ENCODE assay signal across 1 cellular context in the genomic region with DNA sequence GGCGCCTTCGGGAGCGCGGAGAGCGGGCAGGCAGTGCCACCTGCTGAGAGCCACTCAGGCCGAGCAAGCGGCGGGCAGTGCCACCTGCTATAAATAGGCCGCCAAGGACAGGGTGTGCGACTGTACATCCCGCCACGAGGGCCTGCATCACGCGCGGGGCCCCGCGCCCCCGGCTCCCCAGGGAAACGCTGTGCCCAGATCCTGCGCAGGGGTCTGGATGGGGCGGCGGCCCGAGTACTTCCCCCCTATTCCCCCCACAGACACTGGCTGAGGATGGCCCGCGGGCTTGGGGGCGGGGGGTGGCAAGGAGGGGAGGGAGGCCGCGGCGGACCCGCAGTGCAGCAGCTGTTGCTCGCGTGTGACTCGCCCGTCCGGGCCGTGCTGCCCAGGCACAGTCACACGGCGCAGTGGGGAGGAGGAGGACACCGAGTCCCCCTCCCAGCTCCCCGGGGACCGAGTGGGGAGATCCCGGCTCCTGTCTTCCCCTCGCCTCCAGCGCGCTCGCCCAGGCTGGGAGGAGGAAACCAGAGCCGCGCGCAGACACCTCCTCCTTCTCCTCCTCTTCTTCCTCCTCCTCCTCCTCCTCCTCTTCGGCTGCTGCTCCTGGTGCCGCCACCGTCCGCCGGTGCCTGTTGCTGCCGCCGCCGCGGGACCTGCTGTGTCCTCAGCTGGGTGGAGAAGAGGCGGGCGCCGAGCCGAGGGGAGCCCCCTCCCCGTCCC.
TF ChIP-seq lines count a peak whose summit lies in the region.

A gene with protein sequence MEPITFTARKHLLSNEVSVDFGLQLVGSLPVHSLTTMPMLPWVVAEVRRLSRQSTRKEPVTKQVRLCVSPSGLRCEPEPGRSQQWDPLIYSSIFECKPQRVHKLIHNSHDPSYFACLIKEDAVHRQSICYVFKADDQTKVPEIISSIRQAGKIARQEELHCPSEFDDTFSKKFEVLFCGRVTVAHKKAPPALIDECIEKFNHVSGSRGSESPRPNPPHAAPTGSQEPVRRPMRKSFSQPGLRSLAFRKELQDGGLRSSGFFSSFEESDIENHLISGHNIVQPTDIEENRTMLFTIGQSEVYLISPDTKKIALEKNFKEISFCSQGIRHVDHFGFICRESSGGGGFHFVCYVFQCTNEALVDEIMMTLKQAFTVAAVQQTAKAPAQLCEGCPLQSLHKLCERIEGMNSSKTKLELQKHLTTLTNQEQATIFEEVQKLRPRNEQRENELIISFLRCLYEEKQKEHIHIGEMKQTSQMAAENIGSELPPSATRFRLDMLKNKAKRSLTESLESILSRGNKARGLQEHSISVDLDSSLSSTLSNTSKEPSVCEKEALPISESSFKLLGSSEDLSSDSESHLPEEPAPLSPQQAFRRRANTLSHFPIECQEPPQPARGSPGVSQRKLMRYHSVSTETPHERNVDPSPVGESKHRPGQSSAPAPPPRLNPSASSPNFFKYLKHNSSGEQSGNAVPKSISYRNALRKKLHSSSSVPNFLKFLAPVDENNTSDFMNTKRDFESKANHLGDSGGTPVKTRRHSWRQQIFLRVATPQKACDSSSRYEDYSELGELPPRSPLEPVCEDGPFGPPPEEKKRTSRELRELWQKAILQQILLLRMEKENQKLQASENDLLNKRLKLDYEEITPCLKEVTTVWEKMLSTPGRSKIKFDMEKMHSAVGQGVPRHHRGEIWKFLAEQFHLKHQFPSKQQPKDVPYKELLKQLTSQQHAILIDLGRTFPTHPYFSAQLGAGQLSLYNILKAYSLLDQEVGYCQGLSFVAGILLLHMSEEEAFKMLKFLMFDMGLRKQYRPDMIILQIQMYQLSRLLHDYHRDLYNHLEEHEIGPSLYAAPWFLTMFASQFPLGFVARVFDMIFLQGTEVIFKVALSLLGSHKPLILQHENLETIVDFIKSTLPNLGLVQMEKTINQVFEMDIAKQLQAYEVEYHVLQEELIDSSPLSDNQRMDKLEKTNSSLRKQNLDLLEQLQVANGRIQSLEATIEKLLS (N-terminal part only) (plus strand): TSS at position 584 of the 720 bp plus-strand sequence. CDS start 11,012 bp downstream, outside the sequence.

TF ChIP-seq in HepG2, 621 proteins besides CTCF, POLR2A, EP300 and RAD21:
- no peak for TF ChIP-seq SP2 (CRISPR knock-in tag; IDR thresholded peaks at IDR 0.05)
- no peak for TF ChIP-seq ZNF883 (CRISPR knock-in tag; IDR thresholded peaks at IDR 0.05; ENCODE audit: not compliant biosample characterization)
- TF ChIP-seq ZNF224 (CRISPR knock-in tag; IDR thresholded peaks at IDR 0.05): no peak
- TF ChIP-seq, protein P1, sequence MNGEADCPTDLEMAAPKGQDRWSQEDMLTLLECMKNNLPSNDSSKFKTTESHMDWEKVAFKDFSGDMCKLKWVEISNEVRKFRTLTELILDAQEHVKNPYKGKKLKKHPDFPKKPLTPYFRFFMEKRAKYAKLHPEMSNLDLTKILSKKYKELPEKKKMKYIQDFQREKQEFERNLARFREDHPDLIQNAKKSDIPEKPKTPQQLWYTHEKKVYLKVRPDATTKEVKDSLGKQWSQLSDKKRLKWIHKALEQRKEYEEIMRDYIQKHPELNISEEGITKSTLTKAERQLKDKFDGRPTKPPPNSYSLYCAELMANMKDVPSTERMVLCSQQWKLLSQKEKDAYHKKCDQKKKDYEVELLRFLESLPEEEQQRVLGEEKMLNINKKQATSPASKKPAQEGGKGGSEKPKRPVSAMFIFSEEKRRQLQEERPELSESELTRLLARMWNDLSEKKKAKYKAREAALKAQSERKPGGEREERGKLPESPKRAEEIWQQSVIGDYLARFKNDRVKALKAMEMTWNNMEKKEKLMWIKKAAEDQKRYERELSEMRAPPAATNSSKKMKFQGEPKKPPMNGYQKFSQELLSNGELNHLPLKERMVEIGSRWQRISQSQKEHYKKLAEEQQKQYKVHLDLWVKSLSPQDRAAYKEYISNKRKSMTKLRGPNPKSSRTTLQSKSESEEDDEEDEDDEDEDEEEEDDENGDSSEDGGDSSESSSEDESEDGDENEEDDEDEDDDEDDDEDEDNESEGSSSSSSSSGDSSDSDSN (CRISPR knock-in tag; IDR thresholded peaks at IDR 0.05): 0 out of 2 replicates have a peak, but pooled peaks have one; percentile 24
- no peak for TF ChIP-seq ZNF232 (CRISPR knock-in tag; IDR thresholded peaks at IDR 0.05; ENCODE audit: borderline replicate concordance)
- TF ChIP-seq, protein P2, sequence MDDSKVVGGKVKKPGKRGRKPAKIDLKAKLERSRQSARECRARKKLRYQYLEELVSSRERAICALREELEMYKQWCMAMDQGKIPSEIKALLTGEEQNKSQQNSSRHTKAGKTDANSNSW (CRISPR knock-in tag; IDR thresholded peaks at IDR 0.05; ENCODE audit: borderline replicate concordance): no peak
- TF ChIP-seq, protein P3, sequence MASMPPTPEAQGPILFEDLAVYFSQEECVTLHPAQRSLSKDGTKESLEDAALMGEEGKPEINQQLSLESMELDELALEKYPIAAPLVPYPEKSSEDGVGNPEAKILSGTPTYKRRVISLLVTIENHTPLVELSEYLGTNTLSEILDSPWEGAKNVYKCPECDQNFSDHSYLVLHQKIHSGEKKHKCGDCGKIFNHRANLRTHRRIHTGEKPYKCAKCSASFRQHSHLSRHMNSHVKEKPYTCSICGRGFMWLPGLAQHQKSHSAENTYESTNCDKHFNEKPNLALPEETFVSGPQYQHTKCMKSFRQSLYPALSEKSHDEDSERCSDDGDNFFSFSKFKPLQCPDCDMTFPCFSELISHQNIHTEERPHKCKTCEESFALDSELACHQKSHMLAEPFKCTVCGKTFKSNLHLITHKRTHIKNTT (CRISPR knock-in tag; IDR thresholded peaks at IDR 0.05): no peak
- TF ChIP-seq HNRNPL (IDR thresholded peaks at IDR 0.05; ENCODE audit: low read depth, low read length): peak; percentile 86
- TF ChIP-seq, protein P4, sequence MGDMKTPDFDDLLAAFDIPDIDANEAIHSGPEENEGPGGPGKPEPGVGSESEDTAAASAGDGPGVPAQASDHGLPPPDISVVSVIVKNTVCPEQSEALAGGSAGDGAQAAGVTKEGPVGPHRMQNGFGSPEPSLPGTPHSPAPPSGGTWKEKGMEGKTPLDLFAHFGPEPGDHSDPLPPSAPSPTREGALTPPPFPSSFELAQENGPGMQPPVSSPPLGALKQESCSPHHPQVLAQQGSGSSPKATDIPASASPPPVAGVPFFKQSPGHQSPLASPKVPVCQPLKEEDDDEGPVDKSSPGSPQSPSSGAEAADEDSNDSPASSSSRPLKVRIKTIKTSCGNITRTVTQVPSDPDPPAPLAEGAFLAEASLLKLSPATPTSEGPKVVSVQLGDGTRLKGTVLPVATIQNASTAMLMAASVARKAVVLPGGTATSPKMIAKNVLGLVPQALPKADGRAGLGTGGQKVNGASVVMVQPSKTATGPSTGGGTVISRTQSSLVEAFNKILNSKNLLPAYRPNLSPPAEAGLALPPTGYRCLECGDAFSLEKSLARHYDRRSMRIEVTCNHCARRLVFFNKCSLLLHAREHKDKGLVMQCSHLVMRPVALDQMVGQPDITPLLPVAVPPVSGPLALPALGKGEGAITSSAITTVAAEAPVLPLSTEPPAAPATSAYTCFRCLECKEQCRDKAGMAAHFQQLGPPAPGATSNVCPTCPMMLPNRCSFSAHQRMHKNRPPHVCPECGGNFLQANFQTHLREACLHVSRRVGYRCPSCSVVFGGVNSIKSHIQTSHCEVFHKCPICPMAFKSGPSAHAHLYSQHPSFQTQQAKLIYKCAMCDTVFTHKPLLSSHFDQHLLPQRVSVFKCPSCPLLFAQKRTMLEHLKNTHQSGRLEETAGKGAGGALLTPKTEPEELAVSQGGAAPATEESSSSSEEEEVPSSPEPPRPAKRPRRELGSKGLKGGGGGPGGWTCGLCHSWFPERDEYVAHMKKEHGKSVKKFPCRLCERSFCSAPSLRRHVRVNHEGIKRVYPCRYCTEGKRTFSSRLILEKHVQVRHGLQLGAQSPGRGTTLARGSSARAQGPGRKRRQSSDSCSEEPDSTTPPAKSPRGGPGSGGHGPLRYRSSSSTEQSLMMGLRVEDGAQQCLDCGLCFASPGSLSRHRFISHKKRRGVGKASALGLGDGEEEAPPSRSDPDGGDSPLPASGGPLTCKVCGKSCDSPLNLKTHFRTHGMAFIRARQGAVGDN (CRISPR knock-in tag; IDR thresholded peaks at IDR 0.05): no peak
- no peak for TF ChIP-seq BCL6 (CRISPR knock-in tag; IDR thresholded peaks at IDR 0.05)
- TF ChIP-seq ATAD3A (CRISPR knock-in tag; IDR thresholded peaks at IDR 0.05): no peak
- no peak for TF ChIP-seq NONO (IDR thresholded peaks at IDR 0.05)
- 0 out of 2 replicates have a peak, but pooled peaks have one; percentile 35 for TF ChIP-seq NONO (CRISPR knock-in tag; conservative IDR thresholded peaks at IDR 0.05)
- TF ChIP-seq KDM5B (CRISPR knock-in tag; IDR thresholded peaks at IDR 0.05; ENCODE audit: borderline replicate concordance): peak; percentile 15; the same call in 1 of the 2 replicates
- TF ChIP-seq ZNF263 (CRISPR knock-in tag; IDR thresholded peaks at IDR 0.05): peak; percentile 91
- no peak for TF ChIP-seq ZNF24 (IDR thresholded peaks at IDR 0.05)
- TF ChIP-seq, protein P5, sequence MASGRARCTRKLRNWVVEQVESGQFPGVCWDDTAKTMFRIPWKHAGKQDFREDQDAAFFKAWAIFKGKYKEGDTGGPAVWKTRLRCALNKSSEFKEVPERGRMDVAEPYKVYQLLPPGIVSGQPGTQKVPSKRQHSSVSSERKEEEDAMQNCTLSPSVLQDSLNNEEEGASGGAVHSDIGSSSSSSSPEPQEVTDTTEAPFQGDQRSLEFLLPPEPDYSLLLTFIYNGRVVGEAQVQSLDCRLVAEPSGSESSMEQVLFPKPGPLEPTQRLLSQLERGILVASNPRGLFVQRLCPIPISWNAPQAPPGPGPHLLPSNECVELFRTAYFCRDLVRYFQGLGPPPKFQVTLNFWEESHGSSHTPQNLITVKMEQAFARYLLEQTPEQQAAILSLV (CRISPR knock-in tag; IDR thresholded peaks at IDR 0.05; ENCODE audit: borderline replicate concordance): no peak
- no peak for TF ChIP-seq ZNF547 (CRISPR knock-in tag; IDR thresholded peaks at IDR 0.05)
- TF ChIP-seq PCBP1 (IDR thresholded peaks at IDR 0.05; ENCODE audit: borderline replicate concordance, low read depth, low read length): 0 out of 2 replicates have a peak, but pooled peaks have one; percentile 42
- TF ChIP-seq, protein P6, sequence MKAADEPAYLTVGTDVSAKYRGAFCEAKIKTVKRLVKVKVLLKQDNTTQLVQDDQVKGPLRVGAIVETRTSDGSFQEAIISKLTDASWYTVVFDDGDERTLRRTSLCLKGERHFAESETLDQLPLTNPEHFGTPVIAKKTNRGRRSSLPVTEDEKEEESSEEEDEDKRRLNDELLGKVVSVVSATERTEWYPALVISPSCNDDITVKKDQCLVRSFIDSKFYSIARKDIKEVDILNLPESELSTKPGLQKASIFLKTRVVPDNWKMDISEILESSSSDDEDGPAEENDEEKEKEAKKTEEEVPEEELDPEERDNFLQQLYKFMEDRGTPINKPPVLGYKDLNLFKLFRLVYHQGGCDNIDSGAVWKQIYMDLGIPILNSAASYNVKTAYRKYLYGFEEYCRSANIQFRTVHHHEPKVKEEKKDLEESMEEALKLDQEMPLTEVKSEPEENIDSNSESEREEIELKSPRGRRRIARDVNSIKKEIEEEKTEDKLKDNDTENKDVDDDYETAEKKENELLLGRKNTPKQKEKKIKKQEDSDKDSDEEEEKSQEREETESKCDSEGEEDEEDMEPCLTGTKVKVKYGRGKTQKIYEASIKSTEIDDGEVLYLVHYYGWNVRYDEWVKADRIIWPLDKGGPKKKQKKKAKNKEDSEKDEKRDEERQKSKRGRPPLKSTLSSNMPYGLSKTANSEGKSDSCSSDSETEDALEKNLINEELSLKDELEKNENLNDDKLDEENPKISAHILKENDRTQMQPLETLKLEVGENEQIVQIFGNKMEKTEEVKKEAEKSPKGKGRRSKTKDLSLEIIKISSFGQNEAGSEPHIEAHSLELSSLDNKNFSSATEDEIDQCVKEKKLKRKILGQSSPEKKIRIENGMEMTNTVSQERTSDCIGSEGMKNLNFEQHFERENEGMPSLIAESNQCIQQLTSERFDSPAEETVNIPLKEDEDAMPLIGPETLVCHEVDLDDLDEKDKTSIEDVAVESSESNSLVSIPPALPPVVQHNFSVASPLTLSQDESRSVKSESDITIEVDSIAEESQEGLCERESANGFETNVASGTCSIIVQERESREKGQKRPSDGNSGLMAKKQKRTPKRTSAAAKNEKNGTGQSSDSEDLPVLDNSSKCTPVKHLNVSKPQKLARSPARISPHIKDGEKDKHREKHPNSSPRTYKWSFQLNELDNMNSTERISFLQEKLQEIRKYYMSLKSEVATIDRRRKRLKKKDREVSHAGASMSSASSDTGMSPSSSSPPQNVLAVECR (CRISPR knock-in tag; IDR thresholded peaks at IDR 0.05; ENCODE audit: borderline replicate concordance): no peak; the same call in 1 of the 2 replicates
